8 cellular contexts compared by ENCODE assay signal in genomic region chr3:133040696-133041523, GRCh38. TPM values are rescaled to one million over a fixed set of nuclear protein-coding genes. Genes with fewer than 3 reads are reported as not detected.
DNase-seq lines count a peak whose midpoint lies in the region; ATAC-seq, FAIRE-seq and TF ChIP-seq lines count a peak whose summit lies in the region.

No MANE protein-coding gene starts in this region.

- H3K4me1 ChIP-seq in GM23338 (ENCODE audit: insufficient read depth) (peaks cover 14% of the 10 kb centered on the region), pancreas (no peaks in the 10 kb centered on the region)

- no peak overlapping the region for H3K27ac ChIP-seq in GM23338 (ENCODE audit: low read depth)
- no peak overlapping the region for H3K27ac ChIP-seq in VCaP
- no peak overlapping the region for H3K27ac ChIP-seq in pancreas

- peaks cover 4% of the 10 kb centered on the region; the same call in 2 of the 3 replicates for H3K9me3 Mint-ChIP-seq in GM23338

- peaks cover 23% of the 10 kb centered on the region for H3K4me1 Mint-ChIP-seq in GM23338

- intact Hi-C loops in pancreas (cut with DNase I) = loop anchor here in 2 of 3 donors (10.0 kb wide), 2 partner anchors 344 to 374 kb away; no protein-coding TSS in a partner anchor

- H3K27me3 ChIP-seq in GM23338 (ENCODE audit: insufficient read depth) = peaks cover 21% of the 10 kb centered on the region
- no peaks in the 10 kb centered on the region for H3K27me3 ChIP-seq in pancreas

- TF ChIP-seq CTCF in GM23338 (conservative IDR thresholded peaks at IDR 0.05; ENCODE audit: low read depth in 2 of 2) (peak; percentile 93 to 94), VCaP (conservative IDR thresholded peaks at IDR 0.05) (peak; percentile 87), pancreas (IDR thresholded peaks at IDR 0.05) (peak; percentile 44 to 69 (median 56))

- H3K36me3 Mint-ChIP-seq in GM23338 (ENCODE audit: low read depth) = peaks cover 10% of the 10 kb centered on the region; the same call in 1 of the 3 replicates

- WGBS in pancreas, 2 donors = 7 to 10% methylated on average over 6 of the region's 6 CpGs

- peak overlapping the region; percentile 6; the same call in 1 of the 2 replicates for H3K4me2 ChIP-seq in GM23338

- H4K20me1 ChIP-seq in GM23338 (replicated peaks; ENCODE audit: insufficient read depth) = peaks cover 4% of the 10 kb centered on the region

- no peak overlapping the region for H2AFZ ChIP-seq in GM23338

- no peak overlapping the region for H3K4me3 ChIP-seq in GM23338
- no peak overlapping the region for H3K4me3 ChIP-seq in pancreas

- H3K4me3 Mint-ChIP-seq in GM23338 = peak overlapping the region; percentile 31; the same call in 1 of the 3 replicates

- DNase-seq in DMS53 (lab: John Stamatoyannopoulos, UW) = peak; percentile 78
- DNase-seq in GM23338 (ENCODE audit: low spot score) = peak; percentile 94
- peak; percentile 69 for DNase-seq in NCI-H2029 treated with DMSO at 0.1 percent for 48 hours (lab: John Stamatoyannopoulos, UW)
- DNase-seq in frontal cortex (ENCODE audit: low spot score in 2 of 2) = peak; percentile 56 to 69
- DNase-seq in pancreas = peak; percentile 58 to 79 (median 69)

- H3K9me2 ChIP-seq in GM23338 (ENCODE audit: insufficient read depth) = no peaks in the 10 kb centered on the region

- H3K27me3 Mint-ChIP-seq in GM23338 (ENCODE audit: insufficient read depth, low read depth, poor library complexity) = peaks cover 14% of the 10 kb centered on the region

- H3F3A ChIP-seq in GM23338 (replicated peaks; ENCODE audit: low read depth) = no peaks in the 10 kb centered on the region

- ATAC-seq in GM23338 (peak; percentile 63), pancreas (peak; percentile 70 to 86 (median 82)), HG02973 (IDR thresholded peaks at IDR 0.05; ENCODE audit: unreplicated experiment) (no peak), GM18909 (IDR thresholded peaks at IDR 0.05; ENCODE audit: poor library complexity, unreplicated experiment) (no peak)

- FAIRE-seq in frontal cortex (lab: Jason Lieb, UNC) (peak; percentile 88), pancreas (lab: Jason Lieb, UNC) (no peak)

- peaks cover 33% of the 10 kb centered on the region for H3K79me2 ChIP-seq in GM23338 (replicated peaks; ENCODE audit: insufficient read depth)

- no peaks in the 10 kb centered on the region for H3K9me3 ChIP-seq in pancreas

- no peak overlapping the region for H3K27ac Mint-ChIP-seq in GM23338

- H3K36me3 ChIP-seq in GM23338 (ENCODE audit: insufficient read depth) (peaks cover 4% of the 10 kb centered on the region), pancreas (no peaks in the 10 kb centered on the region)

TF ChIP-seq in GM23338, 12 proteins besides CTCF, POLR2A, EP300 and RAD21 (continues in another document):
- TF ChIP-seq EZH2phosphoT487 (IDR thresholded peaks at IDR 0.05; ENCODE audit: unreplicated experiment) (no peak), REST (IDR thresholded peaks at IDR 0.05; ENCODE audit: unreplicated experiment) (no peak), EZH2 (IDR thresholded peaks at IDR 0.05; ENCODE audit: low read depth, unreplicated experiment) (no peak), POLR2AphosphoS5 (IDR thresholded peaks at IDR 0.05; ENCODE audit: low read depth) (no peak), ZNF462 (CRISPR knock-in tag; IDR thresholded peaks at IDR 0.05) (no peak), ETS1 (IDR thresholded peaks at IDR 0.05) (no peak), STAT1 (IDR thresholded peaks at IDR 0.05; ENCODE audit: unreplicated experiment) (no peak)

RNA-seq across cellular contexts. Expression of gene TMEM108, which starts 2.7 kb away (rescaled TPM):
- 7.4 and 7.9 TPM in 2 replicates for total RNA-seq in GM23338 (2014; rRNA removed; shearing (Covaris generic))
- polyA plus RNA-seq in GM23338 (2016; fragmentation: Nextera tagmentation; extraction: Ambion mirVana) (13.2 and 15.3 TPM in 2 replicates), pancreas (1 to 10 TPM in 1 of 2 donors, under 1 TPM in 1; 0.27 to 2.1 TPM)
- total RNA-seq in frontal cortex (18.3 TPM), pancreas (1 to 10 TPM in 1 of 6 donors, under 1 TPM in 5; 0.23 to 1.6 (median 0.52) TPM)

Comparison
In these comparisons a context has a peak if more than half of its experiments do, and no peak if none do; other contexts are left out.
1. ATAC-seq: peak in GM23338 (single experiment) and pancreas (4 of 4); none in HG02973 (single experiment) and GM18909 (single experiment).
2. Peak in every context shown above with its lines, with median percentiles within 50 percentile points of each other: DNase-seq and CTCF ChIP-seq.